8 cellular contexts compared by ENCODE assay signal in the genomic region with DNA sequence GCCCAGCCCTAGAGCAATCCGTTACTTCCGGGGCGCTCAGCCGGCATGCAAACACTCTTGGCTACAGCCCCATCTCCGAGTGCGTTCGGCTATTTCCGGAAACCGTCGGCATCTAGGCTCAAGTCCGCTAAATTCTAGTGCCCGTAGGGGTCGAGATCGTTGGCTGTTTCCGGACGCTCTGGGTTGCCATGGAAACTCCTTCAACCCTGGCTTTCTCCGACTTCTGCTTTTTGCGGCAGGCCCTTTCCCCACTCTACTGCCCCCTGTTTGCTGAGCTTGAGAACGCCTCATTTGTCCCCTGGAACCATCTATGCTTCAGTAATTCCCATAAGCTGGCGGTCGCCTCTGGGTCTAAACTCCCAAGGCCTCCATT. TPM values are rescaled to one million over a fixed set of nuclear protein-coding genes. Genes with fewer than 3 reads are reported as not detected.
DNase-seq lines count a peak whose midpoint lies in the region; ATAC-seq, FAIRE-seq and TF ChIP-seq lines count a peak whose summit lies in the region.

No MANE protein-coding gene starts in this region.

- peaks cover 10 to 44% (median 35%) of the 10 kb centered on the region in 9 donors for H3K4me1 ChIP-seq in heart right ventricle
- H3K4me1 ChIP-seq in upper lobe of left lung: peaks cover 38 to 51% (median 41%) of the 10 kb centered on the region in 4 donors

- TF ChIP-seq CTCF in heart right ventricle (IDR thresholded peaks at IDR 0.05) (peak; percentile 30 to 79 (median 63)), upper lobe of left lung (IDR thresholded peaks at IDR 0.05) (peak; percentile 44 to 81 (median 72))

- no peaks in the 10 kb centered on the region for H3K27me3 ChIP-seq in heart right ventricle
- no peaks in the 10 kb centered on the region for H3K27me3 ChIP-seq in upper lobe of left lung

- H3K36me3 ChIP-seq in heart right ventricle: peaks cover 0 to 31% (median 0%) of the 10 kb centered on the region in 9 donors
- peaks cover 0 to 20% (median 14%) of the 10 kb centered on the region in 4 donors for H3K36me3 ChIP-seq in upper lobe of left lung

- intact Hi-C loops in heart right ventricle (cut with DNase I): loop anchor here in 4 of 10 donors (1.0 to 5.0 kb wide), 3 partner anchors 35 to 72 kb away; no protein-coding TSS in a partner anchor

- DNase-seq in GM12891 (ENCODE audit: insufficient read length, low spot score) (peak; percentile 99), NCI-H128 (lab: John Stamatoyannopoulos, UW; ENCODE audit: unreplicated experiment) (peak; percentile 85), SW 1271 (lab: John Stamatoyannopoulos, UW) (peak; percentile 93 to 97), heart right ventricle (peak; percentile 97), pons (ENCODE audit: low spot score) (peak; percentile 97), upper lobe of left lung (peak; percentile 32 to 97)

- no peak for FAIRE-seq in GM12891 (lab: Jason Lieb, UNC)

- H3K27ac ChIP-seq in adipose tissue (ENCODE audit: low read depth, low read length): peak overlapping the region; percentile 88
- peak overlapping the region; percentile 63 to 97 (median 94) for H3K27ac ChIP-seq in heart right ventricle
- peak overlapping the region; percentile 92 to 97 (median 94) for H3K27ac ChIP-seq in upper lobe of left lung

- TF ChIP-seq POLR2A in GM12891 (IDR thresholded peaks at IDR 0.05; ENCODE audit: low read depth, low read length) (peak; percentile 58), upper lobe of left lung (IDR thresholded peaks at IDR 0.05) (no peak)

- no peak for TF ChIP-seq EP300 in upper lobe of left lung (IDR thresholded peaks at IDR 0.05)

- H3K4me3 ChIP-seq in heart right ventricle (peak overlapping the region; percentile 37 to 96 (median 89)), upper lobe of left lung (peak overlapping the region; percentile 30 to 98 (median 94))

- H3K9me3 ChIP-seq in heart right ventricle (no peaks in the 10 kb centered on the region), upper lobe of left lung (no peaks in the 10 kb centered on the region)

- ATAC-seq in HG02763 (IDR thresholded peaks at IDR 0.05; ENCODE audit: unreplicated experiment) (peak; percentile 66), heart right ventricle (peak; percentile 52 to 87 (median 74)), upper lobe of left lung (ENCODE audit: low FRiP score in 2 of 2) (peak; percentile 85 to 86)

- WGBS in adipose tissue, 3 donors: 0% methylated on average over 21 of the region's 21 CpGs
- 0% methylated on average over 21 of the region's 21 CpGs for WGBS in heart right ventricle, 2 donors
- 0% methylated on average over 20 to 21 of the region's 21 CpGs for WGBS in upper lobe of left lung, 2 donors

TF ChIP-seq in GM12891, 5 proteins besides CTCF, POLR2A, EP300 and RAD21:
- TF ChIP-seq POU2F2 (IDR thresholded peaks at IDR 0.05; ENCODE audit: low read depth, low read length): peak; percentile 91
- peak; percentile 98 for TF ChIP-seq SPI1 (IDR thresholded peaks at IDR 0.05; ENCODE audit: low read depth, low read length)
- TF ChIP-seq TAF1 (IDR thresholded peaks at IDR 0.05; ENCODE audit: low read depth, low read length): peak; percentile 6; the same call in 1 of the 2 replicates
- TF ChIP-seq PAX5 (IDR thresholded peaks at IDR 0.05; ENCODE audit: insufficient read depth, low read length, severe bottlenecking): no peak
- TF ChIP-seq POLR2AphosphoS5 (IDR thresholded peaks at IDR 0.05; ENCODE audit: low read depth, low read length): no peak
TF ChIP-seq in GM12891: peak in this region for 3.

RNA-seq across cellular contexts. Expression of a gene that starts 0.5 kb away (rescaled TPM):
- polyA plus RNA-seq in GM12891 (2012; ENCODE audit: low read depth, missing spikeins): 6.7 TPM
- polyA plus RNA-seq in adipose tissue: 1 to 10 TPM; 1.4 to 5.2 (median 1.6) TPM
- total RNA-seq in heart right ventricle: 10 to 100 TPM; 15.7 to 29.1 (median 22.3) TPM
- 1 to 10 TPM; 2.3 to 6.7 TPM for polyA plus RNA-seq in heart right ventricle
- 10 to 100 TPM; 11.0 to 65.1 (median 30.3) TPM for total RNA-seq in upper lobe of left lung

RNA-seq across cellular contexts. Expression of a gene that starts 21.2 kb away (rescaled TPM):
- polyA plus RNA-seq in GM12891 (2012; ENCODE audit: low read depth, missing spikeins): 201 TPM
- polyA plus RNA-seq in adipose tissue (100 to 1,000 TPM in 1 of 3 donors, 10 to 100 TPM in 2; 30.8 to 205 (median 70.3) TPM), heart right ventricle (10 to 100 TPM in 1 of 2 donors, 1 to 10 TPM in 1; 9.7 to 31.2 TPM)
- total RNA-seq in heart right ventricle (100 to 1,000 TPM in 1 of 10 donors, 10 to 100 TPM in 7, 1 to 10 TPM in 2; 6.5 to 241 (median 11.9) TPM), upper lobe of left lung (100 to 1,000 TPM; 228 to 764 (median 476) TPM)

RNA-seq across cellular contexts. Expression of a gene that starts 40.6 kb away (rescaled TPM):
- 10.6 TPM for polyA plus RNA-seq in GM12891 (2012; ENCODE audit: low read depth, missing spikeins)
- polyA plus RNA-seq in adipose tissue (10 to 100 TPM in 2 of 3 donors, 1 to 10 TPM in 1; 8.0 to 14.6 (median 10.6) TPM), heart right ventricle (10 to 100 TPM; 23.0 to 61.9 TPM)
- total RNA-seq in heart right ventricle (10 to 100 TPM; 10.6 to 16.5 (median 14.5) TPM), upper lobe of left lung (10 to 100 TPM; 10.7 to 18.8 (median 13.3) TPM)

RNA-seq across cellular contexts. Expression of a gene that starts 51.4 kb away (rescaled TPM):
- 1.0 TPM for polyA plus RNA-seq in GM12891 (2012; ENCODE audit: low read depth, missing spikeins)
- polyA plus RNA-seq in adipose tissue (1 to 10 TPM in 2 of 3 donors, under 1 TPM in 1; 1.00 to 5.2 (median 1.5) TPM), heart right ventricle (10 to 100 TPM in 1 of 2 donors, 1 to 10 TPM in 1; 7.8 to 16.7 TPM)
- total RNA-seq in heart right ventricle (10 to 100 TPM; 24.1 to 36.3 (median 31.4) TPM), upper lobe of left lung (1 to 10 TPM in 5 of 6 donors, under 1 TPM in 1; 0.46 to 5.0 (median 3.4) TPM)

RNA-seq across cellular contexts. Expression of a gene that starts 54.9 kb away (rescaled TPM):
- polyA plus RNA-seq in GM12891 (2012; ENCODE audit: low read depth, missing spikeins): 7.2 TPM
- polyA plus RNA-seq in adipose tissue (10 to 100 TPM in 1 of 3 donors, 1 to 10 TPM in 2; 3.5 to 10.8 (median 5.5) TPM), heart right ventricle (1 to 10 TPM; 1.5 to 2.6 TPM)
- total RNA-seq in heart right ventricle (1 to 10 TPM; 2.8 to 6.4 (median 4.6) TPM), upper lobe of left lung (10 to 100 TPM in 4 of 6 donors, 1 to 10 TPM in 2; 9.3 to 67.1 (median 27.5) TPM)

Comparison
In these comparisons a context has a peak if more than half of its experiments do, and no peak if none do; other contexts are left out.
1. Peak in every context shown above with its lines: DNase-seq, ATAC-seq, H3K4me3 ChIP-seq and H3K27ac ChIP-seq.